In the genomic region with DNA sequence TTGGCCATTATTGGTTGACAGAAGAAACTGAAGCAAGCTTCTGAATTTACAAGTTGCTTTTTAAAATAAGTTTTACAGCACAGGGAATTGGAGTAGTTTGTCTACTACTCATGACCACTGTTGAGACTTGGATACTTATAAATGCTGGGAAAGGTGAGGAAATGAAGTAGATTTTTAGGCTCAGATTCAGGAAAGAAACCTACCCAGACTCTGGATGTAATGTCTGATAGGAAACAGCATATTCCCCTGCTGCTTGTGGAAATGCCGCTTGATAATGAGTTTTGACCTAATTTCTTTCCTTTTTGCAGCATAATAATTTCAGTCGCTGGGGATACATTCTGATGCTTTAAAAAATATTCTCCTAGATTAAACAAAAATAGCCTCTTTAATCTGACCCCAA, we compare ENCODE assay signal across 33 cellular contexts. TPM values are rescaled to one million over a fixed set of nuclear protein-coding genes. Genes with fewer than 3 reads are reported as not detected.
"Had no signal": no experiment of that assay in that cellular context is flagged by ENCODE, and none has a peak within 500 bp of the region (broad histone marks: within the 10 kb centered on the region; RNA-seq: fewer than 3 reads in every experiment).

No MANE protein-coding gene starts in this region.

- H3K4me1 ChIP-seq: stomach, suprapubic skin, testis, thyroid gland, tibial artery, tibial nerve, transverse colon, upper lobe of left lung, upper lobe of right lung, uterus, vagina had no signal

- H3K9me3 ChIP-seq: stomach, suprapubic skin, testis, thoracic aorta, thyroid gland, tibial artery, tibial nerve, transverse colon, upper lobe of left lung, upper lobe of right lung, uterus, vagina had no signal

- FAIRE-seq: urothelium cell line had no signal

- H3K36me3 Mint-ChIP-seq: stimulated activated effector memory CD8-positive, alpha-beta T cell treated with anti-CD3 and anti-CD28 coated beads, Interleukin-12 subunit alpha, Interleukin-12 subunit beta, amount 100 ng/mL, for 72 hours; stimulated activated memory B cell treated with anti-CD40 and anti-IgM and Interleukin-4, amounts not matched to agents 10 μg/mL and 1 μg/mL and 100 μg/mL, for 72 hours; stimulated activated naive B cell treated with anti-CD40 and anti-IgM and Interleukin-4, amounts not matched to agents 10 μg/mL and 1 μg/mL and 100 μg/mL, for 72 hours; type B pancreatic cell had no signal

- H3K27me3 ChIP-seq: stomach, suprapubic skin, testis, thyroid gland, tibial artery, tibial nerve, transverse colon, upper lobe of left lung, upper lobe of right lung, uterus, vagina had no signal

- H3K27ac Mint-ChIP-seq: stimulated activated effector memory CD8-positive, alpha-beta T cell treated with anti-CD3 and anti-CD28 coated beads, Interleukin-12 subunit alpha, Interleukin-12 subunit beta, amount 100 ng/mL, for 72 hours; stimulated activated memory B cell treated with anti-CD40 and anti-IgM and Interleukin-4, amounts not matched to agents 10 μg/mL and 1 μg/mL and 100 μg/mL, for 72 hours; stimulated activated naive B cell treated with anti-CD40 and anti-IgM and Interleukin-4, amounts not matched to agents 10 μg/mL and 1 μg/mL and 100 μg/mL, for 72 hours; stimulated activated naive CD8-positive, alpha-beta T cell treated with anti-CD3 and anti-CD28 coated beads, Interleukin-15, amount 100 ng/mL, for 72 hours; stimulated activated naive CD8-positive, alpha-beta T cell treated with anti-CD3 and anti-CD28 coated beads, Interleukin-15, Interleukin-2, amounts not matched to agents 100 ng/mL and 50 ng/mL, for 24 hours; type B pancreatic cell had no signal

- H3K36me3 ChIP-seq: stomach, suprapubic skin, thoracic aorta, thyroid gland, tibial artery, tibial nerve, transverse colon, upper lobe of left lung, upper lobe of right lung, uterus, vagina had no signal

- DNase-seq: stimulated activated CD4-positive, alpha-beta T cell treated with anti-CD3 and anti-CD28 coated beads, Interleukin-2, amount 100 ng/mL, for 48 hours; stimulated activated CD4-positive, alpha-beta T cell treated with anti-CD3 and anti-CD28 coated beads, Interleukin-4, amount 100 ng/mL, for 1 hour; stimulated activated CD4-positive, alpha-beta T cell treated with anti-CD3 and anti-CD28 coated beads, Interleukin-4, amount 100 ng/mL, for 24 hours; stimulated activated CD4-positive, alpha-beta T cell treated with anti-CD3 and anti-CD28 coated beads, Interleukin-4, amount 100 ng/mL, for 4 hours; stimulated activated CD8-positive, alpha-beta memory T cell treated with anti-CD3 and anti-CD28 coated beads, Interleukin-4, amount 100 ng/mL, for 48 hours; stimulated activated naive B cell treated with anti-CD40 and anti-IgM and Interleukin-4, amounts not matched to agents 10 μg/mL and 1 μg/mL and 100 μg/mL, for 72 hours; stimulated activated naive CD4-positive, alpha-beta T cell; stimulated activated naive CD4-positive, alpha-beta T cell treated with Interleukin-2 at 50 U/mL for 16 hours; stimulated activated naive CD8-positive, alpha-beta T cell treated with anti-CD3 and anti-CD28 coated beads, Interleukin-15, amount 100 ng/mL, for 72 hours; stimulated activated naive CD8-positive, alpha-beta T cell treated with anti-CD3 and anti-CD28 coated beads, Interleukin-15, Interleukin-2, amounts not matched to agents 100 U/mL and 50 U/mL, for 24 hours; stomach; substantia nigra; testis; thyroid gland; tibial artery; transverse colon; trophoblast cell; upper lobe of left lung; upper lobe of right lung; uterus had no signal

- H3K4me3 ChIP-seq: stomach, suprapubic skin, testis, thoracic aorta, thyroid gland, tibial artery, tibial nerve, transverse colon, upper lobe of left lung, upper lobe of right lung, uterus, vagina had no signal

- H3K27me3 Mint-ChIP-seq: stimulated activated memory B cell treated with anti-CD40 and anti-IgM and Interleukin-4, amounts not matched to agents 10 μg/mL and 1 μg/mL and 100 μg/mL, for 72 hours; stimulated activated naive CD8-positive, alpha-beta T cell treated with anti-CD3 and anti-CD28 coated beads, Interleukin-15, amount 100 ng/mL, for 72 hours; type B pancreatic cell had no signal

- H3K4me3 Mint-ChIP-seq: stimulated activated effector memory CD8-positive, alpha-beta T cell treated with anti-CD3 and anti-CD28 coated beads, Interleukin-12 subunit alpha, Interleukin-12 subunit beta, amount 100 ng/mL, for 72 hours; stimulated activated memory B cell treated with anti-CD40 and anti-IgM and Interleukin-4, amounts not matched to agents 10 μg/mL and 1 μg/mL and 100 μg/mL, for 72 hours; stimulated activated naive B cell treated with anti-CD40 and anti-IgM and Interleukin-4, amounts not matched to agents 10 μg/mL and 1 μg/mL and 100 μg/mL, for 72 hours; stimulated activated naive CD8-positive, alpha-beta T cell treated with anti-CD3 and anti-CD28 coated beads, Interleukin-15, amount 100 ng/mL, for 72 hours; stimulated activated naive CD8-positive, alpha-beta T cell treated with anti-CD3 and anti-CD28 coated beads, Interleukin-15, Interleukin-2, amounts not matched to agents 100 ng/mL and 50 ng/mL, for 24 hours; type B pancreatic cell had no signal

- ATAC-seq: stimulated activated effector memory CD8-positive, alpha-beta T cell treated with anti-CD3 and anti-CD28 coated beads, Interleukin-12 subunit alpha, Interleukin-12 subunit beta, amount 100 ng/mL, for 72 hours; stimulated activated memory B cell treated with anti-CD40 and anti-IgM and Interleukin-4, amounts not matched to agents 10 μg/mL and 1 μg/mL and 100 μg/mL, for 72 hours; stimulated activated naive B cell treated with anti-CD40 and anti-IgM and Interleukin-4, amounts not matched to agents 10 μg/mL and 1 μg/mL and 100 μg/mL, for 72 hours; stimulated activated naive CD8-positive, alpha-beta T cell treated with anti-CD3 and anti-CD28 coated beads, Interleukin-15, amount 100 ng/mL, for 72 hours; stimulated activated naive CD8-positive, alpha-beta T cell treated with anti-CD3 and anti-CD28 coated beads, Interleukin-15, Interleukin-2, amounts not matched to agents 100 U/mL and 50 U/mL, for 24 hours; upper lobe of right lung had no signal

- H3K27ac ChIP-seq: stomach, suprapubic skin, testis, thoracic aorta, thyroid gland, tibial artery, tibial nerve, transverse colon, upper lobe of left lung, upper lobe of right lung, uterus, vagina had no signal

- H3K4me1 Mint-ChIP-seq: stimulated activated effector memory CD8-positive, alpha-beta T cell treated with anti-CD3 and anti-CD28 coated beads, Interleukin-12 subunit alpha, Interleukin-12 subunit beta, amount 100 ng/mL, for 72 hours; stimulated activated memory B cell treated with anti-CD40 and anti-IgM and Interleukin-4, amounts not matched to agents 10 μg/mL and 1 μg/mL and 100 μg/mL, for 72 hours; stimulated activated naive CD8-positive, alpha-beta T cell treated with anti-CD3 and anti-CD28 coated beads, Interleukin-15, amount 100 ng/mL, for 72 hours had no signal

- H3K9me3 Mint-ChIP-seq: stimulated activated memory B cell treated with anti-CD40 and anti-IgM and Interleukin-4, amounts not matched to agents 10 μg/mL and 1 μg/mL and 100 μg/mL, for 72 hours; stimulated activated naive CD8-positive, alpha-beta T cell treated with anti-CD3 and anti-CD28 coated beads, Interleukin-15, amount 100 ng/mL, for 72 hours; stimulated activated naive CD8-positive, alpha-beta T cell treated with anti-CD3 and anti-CD28 coated beads, Interleukin-15, Interleukin-2, amounts not matched to agents 100 ng/mL and 50 ng/mL, for 24 hours had no signal

RNA-seq across cellular contexts. Expression of a gene that starts 53.6 kb away (rescaled TPM):
- total RNA-seq: stomach, subcutaneous adipose tissue, temporal lobe, testis, thoracic aorta, thyroid gland, tibial nerve, upper lobe of left lung, upper lobe of right lung, ureter, urinary bladder, uterus, vagina had no signal
